ENCODE assay signal across 8 cellular contexts in genomic region chr3:47163990-47164848, GRCh38. TPM values are rescaled to one million over a fixed set of nuclear protein-coding genes. Genes with fewer than 3 reads are reported as not detected.
DNase-seq lines count a peak whose midpoint lies in the region; ATAC-seq and TF ChIP-seq lines count a peak whose summit lies in the region.

TSS of gene SETD2 (minus strand) at chr3:47164113. CDS start at chr3:47163924, 189 bp downstream.

- no peaks in the 10 kb centered on the region; the same call in 1 of the 2 replicates for H3K9me3 ChIP-seq in AG04450 (ENCODE audit: control insufficient read depth, insufficient read depth, low read length)

- peak; percentile 31 for TF ChIP-seq CTCF in AG04450 (IDR thresholded peaks at IDR 0.05; ENCODE audit: low read depth, low read length)

- H3K27ac ChIP-seq in AG04450 (ENCODE audit: low read depth, low read length) (peak within 1 kb of the TSS; percentile 75), caudate nucleus (ENCODE audit: low read depth, low read length) (peak within 1 kb of the TSS; percentile 89)

- CTCF ChIA-PET in AG04450 (lab: Charles Lee), result interaction anchor here (0.6 to 2.7 kb wide), 5 partner anchors 24 to 683 kb away, joined by 3 to 11 read pairs (median 3); no protein-coding TSS in a partner anchor

- ATAC-seq in GM18868 (IDR thresholded peaks at IDR 0.05; ENCODE audit: unreplicated experiment), result peak; percentile 79
- peak; percentile 56 for ATAC-seq in HG03103 (IDR thresholded peaks at IDR 0.05; ENCODE audit: low read depth, unreplicated experiment)

- peak; percentile 69 for DNase-seq in AG04450 (ENCODE audit: low read depth, low spot score)
- peak; percentile 64 for DNase-seq in NCI-H2227 treated with DMSO at 0.1 percent for 48 hours (lab: John Stamatoyannopoulos, UW)
- DNase-seq in activated CD4-positive, CD25-positive, alpha-beta regulatory T cell (lab: John Stamatoyannopoulos, UW), result peak; percentile 63 to 72 (median 68)
- DNase-seq in caudate nucleus (lab: John Stamatoyannopoulos, UW), result peak in 60 of 61 donors; percentile 50 to 96 (median 88)
- DNase-seq in iris pigment epithelial cell (ENCODE audit: low read depth), result peak; percentile 94
- DNase-seq in stimulated activated CD4-positive, alpha-beta T cell treated with anti-CD3 and anti-CD28 coated beads, Interleukin-12 subunit alpha, Interleukin-12 subunit beta, amount 100 ng/mL, for 24 hours (ENCODE audit: low read depth in 2 of 2), result peak; percentile 69 to 79

- no peaks in the 10 kb centered on the region for H3K27me3 ChIP-seq in AG04450 (ENCODE audit: control insufficient read depth, insufficient read depth, low read length)

- peak within 1 kb of the TSS; percentile 77 for H3K4me3 ChIP-seq in AG04450 (ENCODE audit: low read depth, low read length)

- POLR2A ChIA-PET in AG04450 (lab: Yijun Ruan, JAX), result interaction anchor here (0.6 to 2.6 kb wide), 8 partner anchors 51 to 216 kb away, joined by 3 to 10 read pairs (median 4); partner anchors contain the start of genes CCDC12 and PTPN23

RNA-seq across cellular contexts. Expression of gene SETD2, which starts in this region (rescaled TPM):
- 25.9 and 30.8 TPM in 2 replicates for polyA plus RNA-seq in AG04450 (2011; rRNA removed)
- polyA minus RNA-seq in AG04450 (2011; rRNA and poly(A)+ RNA removed), result 41.1 and 57.5 TPM in 2 replicates

Comparison
In these comparisons a context has a peak if more than half of its experiments do, and no peak if none do; other contexts are left out.
1. Peak in every context shown above with its lines: DNase-seq, ATAC-seq, H3K4me3 ChIP-seq and H3K27ac ChIP-seq.